ENCODE assay signal across 11 cellular contexts in the genomic region with DNA sequence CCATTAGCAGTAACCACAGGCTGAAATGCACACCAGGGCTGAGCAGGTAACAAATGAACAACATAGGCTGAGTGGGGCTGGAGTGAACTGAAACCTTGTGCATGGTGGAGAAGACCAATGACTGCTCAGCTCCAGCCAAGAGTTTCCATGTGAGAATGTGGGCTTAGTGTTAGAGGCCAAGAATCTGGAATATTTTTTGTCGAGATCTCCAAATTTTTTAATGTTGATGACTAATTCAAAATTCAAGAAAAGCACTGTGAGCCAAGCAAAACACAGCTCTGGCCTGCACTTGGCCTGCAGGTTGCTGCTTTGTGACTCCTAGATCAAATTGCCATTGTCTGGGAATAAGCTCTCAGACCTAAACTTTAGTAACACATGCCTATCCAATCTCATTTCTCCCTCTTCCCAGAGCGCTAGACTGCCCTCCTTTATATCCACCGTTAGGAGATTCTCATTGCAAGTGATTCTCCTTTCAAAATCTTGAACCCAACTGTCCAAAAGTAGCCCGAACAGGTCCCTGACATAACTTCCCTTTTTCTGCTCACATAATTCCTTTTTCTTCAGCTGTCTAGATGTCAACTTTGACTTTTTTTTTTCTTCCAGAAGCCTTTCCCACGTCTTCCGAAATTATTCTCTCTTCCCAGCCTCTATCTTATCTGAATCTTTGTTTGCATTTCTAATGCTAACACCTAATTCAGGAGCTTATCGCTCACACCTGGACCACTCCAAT. TPM values are rescaled to one million over a fixed set of nuclear protein-coding genes. Genes with fewer than 3 reads are reported as not detected.
DNase-seq lines count a peak whose midpoint lies in the region; ATAC-seq and TF ChIP-seq lines count a peak whose summit lies in the region.
"Had no signal": no experiment of that assay in that cellular context is flagged by ENCODE, and none has a peak within 500 bp of the region (broad histone marks: within the 10 kb centered on the region; RNA-seq: fewer than 3 reads in every experiment).

No MANE protein-coding gene starts in this region.

- POLR2A ChIA-PET in Caco-2 (lab: Charles Lee) = no interaction called here
- POLR2A ChIA-PET in Panc1 (lab: Charles Lee) = interaction anchor here (0.7 kb wide), 1 partner anchor 8 kb away, joined by 3 read pairs; no protein-coding TSS in a partner anchor

- peak overlapping the region; percentile 11 for H3K27ac Mint-ChIP-seq in Caco-2 (ENCODE audit: unreplicated experiment)

- H3K4me3 ChIP-seq in Caco-2 (ENCODE audit: low read depth, low read length) (no peak overlapping the region), Panc1 (ENCODE audit: low read depth in 2 of 2, low read length in 2 of 2) (no peak overlapping the region), fibroblast of lung (replicated peaks in 1 of 4; ENCODE audit: control extremely low read depth in 1 of 4, insufficient read depth in 1 of 4, low read depth in 3 of 4, low read length in 4 of 4) (peak overlapping the region in 2 of 4 experiments; percentile 2 to 13), retinal pigment epithelial cell (ENCODE audit: low read length) (no peak overlapping the region)
- H3K4me3 ChIP-seq: SJSA1 had no signal

- no peak for ATAC-seq in Panc1
- ATAC-seq in GM18519 (IDR thresholded peaks at IDR 0.05; ENCODE audit: low FRiP score, unreplicated experiment) = no peak
- ATAC-seq in GM18502 (IDR thresholded peaks at IDR 0.05; ENCODE audit: poor library complexity, unreplicated experiment) = no peak

- H3K79me2 ChIP-seq in fibroblast of lung (ENCODE audit: control insufficient read depth, insufficient read depth, low read length) = peaks cover 7% of the 10 kb centered on the region

- intact Hi-C loops in Caco-2 (cut with micrococcal nuclease; ENCODE audit: unreplicated experiment) (loop anchor here (10.0 kb wide), 1 partner anchor 152 kb away; no protein-coding TSS in a partner anchor), Panc1 (cut with micrococcal nuclease; ENCODE audit: unreplicated experiment) (no loop called here)

- BruUV-seq in Caco-2 (replicated peaks; lab: Mats Ljungman, UMichigan) (no TSS peak), Panc1 (replicated peaks; lab: Mats Ljungman, UMichigan) (no TSS peak)

- no peaks in the 10 kb centered on the region for H4K20me1 ChIP-seq in fibroblast of lung (ENCODE audit: control insufficient read depth, extremely low read depth, insufficient read depth, low read length)

- no peaks in the 10 kb centered on the region for H3K36me3 Mint-ChIP-seq in Caco-2 (ENCODE audit: insufficient read depth, unreplicated experiment)
- H3K36me3 Mint-ChIP-seq: brain had no signal

- peak overlapping the region; percentile 32 for H3K4me3 Mint-ChIP-seq in Caco-2 (ENCODE audit: unreplicated experiment)
- H3K4me3 Mint-ChIP-seq: neural crest cell had no signal

- H3K9me3 ChIP-seq in Caco-2 (no peaks in the 10 kb centered on the region), Panc1 (ENCODE audit: control insufficient read depth, insufficient read depth, low read depth, low read length) (no peaks in the 10 kb centered on the region), fibroblast of lung (ENCODE audit: control insufficient read depth, insufficient read depth, low read depth, low read length) (no peaks in the 10 kb centered on the region)
- H3K9me3 ChIP-seq: SJSA1 had no signal

- peaks cover 48% of the 10 kb centered on the region for H3K4me1 ChIP-seq in Caco-2
- H3K4me1 ChIP-seq in Panc1 (ENCODE audit: control insufficient read depth, insufficient read depth, low read length) = peaks cover 69% of the 10 kb centered on the region
- H3K4me1 ChIP-seq in fibroblast of lung (ENCODE audit: control insufficient read depth, extremely low read depth, insufficient read depth, low read length) = peaks cover 45% of the 10 kb centered on the region

- peak overlapping the region; percentile 75 for H3K27ac ChIP-seq in Panc1 (ENCODE audit: low read length)
- H3K27ac ChIP-seq in fibroblast of lung (ENCODE audit: insufficient read depth, low read length) = peak overlapping the region; percentile 85
- H3K27ac ChIP-seq: SJSA1 had no signal

- H3K36me3 ChIP-seq in Caco-2 (ENCODE audit: control insufficient read depth, insufficient read depth, low read length) (no peaks in the 10 kb centered on the region), Panc1 (ENCODE audit: control insufficient read depth, insufficient read depth, low read length) (no peaks in the 10 kb centered on the region), fibroblast of lung (ENCODE audit: control insufficient read depth, insufficient read depth, low read length) (no peaks in the 10 kb centered on the region)
- H3K36me3 ChIP-seq: SJSA1 had no signal

- in situ Hi-C loops in Panc1 (cut with HindIII; ENCODE audit: low pct_unique_long_range_greater_than_20kb, low sequenced_read_pairs) = no loop called here

- peak overlapping the region; percentile 83 for H3K4me2 ChIP-seq in fibroblast of lung (ENCODE audit: extremely low read depth, insufficient read depth, low read length)

- CTCF ChIA-PET in Caco-2 (lab: Charles Lee) (interaction anchor here (1.7 kb wide), 1 partner anchor 63 kb away, joined by 6 read pairs; no protein-coding TSS in a partner anchor), Panc1 (lab: Charles Lee) (no interaction called here)

- peaks cover 9% of the 10 kb centered on the region for H3K9me3 Mint-ChIP-seq in Caco-2 (ENCODE audit: unreplicated experiment)
- H3K9me3 Mint-ChIP-seq: brain, neural crest cell had no signal

- no peak overlapping the region for H3K9ac ChIP-seq in fibroblast of lung (ENCODE audit: insufficient read depth, low read length)

- no peak for DNase-seq in Caco-2
- no peak for DNase-seq in Panc1 (ENCODE audit: low read depth, low spot score)
- peak; percentile 89 for DNase-seq in fibroblast of lung (ENCODE audit: low read depth in 2 of 2)
- peak; percentile 82 for DNase-seq in retinal pigment epithelial cell (ENCODE audit: low read depth)
- no peak for DNase-seq in LoVo (ENCODE audit: low spot score)
- DNase-seq in NCI-H524 treated with DMSO at 0.1 percent for 48 hours (lab: John Stamatoyannopoulos, UW) = no peak

- H2AFZ ChIP-seq in fibroblast of lung (ENCODE audit: low read length) = no peak overlapping the region

- peaks cover 43% of the 10 kb centered on the region for H3K4me1 Mint-ChIP-seq in Caco-2 (ENCODE audit: low read depth, unreplicated experiment)
- H3K4me1 Mint-ChIP-seq: neural crest cell had no signal

- no peaks in the 10 kb centered on the region for H3K27me3 ChIP-seq in Caco-2 (replicated peaks; ENCODE audit: control insufficient read depth, insufficient read depth, low read length)
- no peaks in the 10 kb centered on the region for H3K27me3 ChIP-seq in Panc1 (ENCODE audit: control insufficient read depth, insufficient read depth, low read length)
- no peaks in the 10 kb centered on the region for H3K27me3 ChIP-seq in fibroblast of lung (ENCODE audit: control insufficient read depth, insufficient read depth, low read length)
- H3K27me3 ChIP-seq: SJSA1 had no signal

- TF ChIP-seq CTCF in Caco-2 (IDR thresholded peaks at IDR 0.05; ENCODE audit: insufficient read depth in 1 of 2, low read depth in 1 of 2, low read length in 1 of 2, severe bottlenecking in 1 of 2, unreplicated experiment in 1 of 2) (no peak), Panc1 (IDR thresholded peaks at IDR 0.05) (no peak), fibroblast of lung (conservative IDR thresholded peaks at IDR 0.05 in 1 of 2, IDR thresholded peaks at IDR 0.05 in 1 of 2; ENCODE audit: low read depth in 1 of 2, low read length in 2 of 2) (no peak), retinal pigment epithelial cell (conservative IDR thresholded peaks at IDR 0.05; ENCODE audit: low read depth, low read length) (no peak)

- H3K27me3 Mint-ChIP-seq in Caco-2 (ENCODE audit: insufficient read depth, unreplicated experiment) = no peaks in the 10 kb centered on the region

RNA-seq across cellular contexts. Expression of a gene that starts 7.5 kb away (rescaled TPM):
- 5.0 and 7.5 TPM in 2 replicates for total RNA-seq in Caco-2 (2022)
- total RNA-seq in Panc1 (2021; ENCODE audit: unreplicated experiment) = 62.2 TPM
- 49.9 TPM for polyA plus RNA-seq in Panc1 (2012; ENCODE audit: insufficient read length)
- 105 and 129 TPM in 2 replicates for total RNA-seq in fibroblast of lung
- polyA plus RNA-seq in fibroblast of lung = 55.4 and 81.5 TPM in 2 replicates
- 45.9 and 61.3 TPM in 2 replicates for polyA plus RNA-seq in fibroblast of lung (2012)
- polyA minus RNA-seq in fibroblast of lung (ENCODE audit: low replicate concordance) = 45.2 and 102 TPM in 2 replicates
- total RNA-seq: neural crest cell had no signal

RNA-seq across cellular contexts. Expression of a gene that starts 55.2 kb away (rescaled TPM):
- total RNA-seq in Caco-2 (2022) (37.0 and 40.3 TPM in 2 replicates), Panc1 (2021; ENCODE audit: unreplicated experiment) (52.0 TPM), fibroblast of lung (84.6 and 91.9 TPM in 2 replicates)
- polyA plus RNA-seq in Panc1 (2012; ENCODE audit: insufficient read length) = 22.0 TPM
- 34.2 and 38.3 TPM in 2 replicates for polyA plus RNA-seq in fibroblast of lung
- polyA plus RNA-seq in fibroblast of lung (2012) = 44.9 and 50.2 TPM in 2 replicates
- 3.1 and 4.6 TPM in 2 replicates for polyA minus RNA-seq in fibroblast of lung (ENCODE audit: low replicate concordance)

Comparison
In these comparisons a context has a peak if more than half of its experiments do, and no peak if none do; other contexts are left out.
1. DNase-seq: peak in fibroblast of lung (2 of 2) and retinal pigment epithelial cell (single experiment); none in Caco-2 (0 of 2), Panc1 (single experiment), LoVo (single experiment) and NCI-H524 treated with DMSO at 0.1 percent for 48 hours (single experiment).